ENCODE assay signal across 21 cellular contexts in genomic region chr16:64410306-64410705, GRCh38.
DNase-seq lines count a peak whose midpoint lies in the region; ATAC-seq and TF ChIP-seq lines count a peak whose summit lies in the region.
"Had no signal": no experiment of that assay in that cellular context is flagged by ENCODE, and none has a peak within 500 bp of the region (broad histone marks: within the 10 kb centered on the region; RNA-seq: fewer than 3 reads in every experiment).

No MANE protein-coding gene starts in this region.

- no peaks in the 10 kb centered on the region for H3K9me3 ChIP-seq in adipocyte (ENCODE audit: control insufficient read depth, low read length)
- H3K9me3 ChIP-seq in smooth muscle cell (replicated peaks; ENCODE audit: low read depth): no peaks in the 10 kb centered on the region
- H3K9me3 ChIP-seq: SK-N-SH had no signal

- no peaks in the 10 kb centered on the region for H4K20me1 ChIP-seq in smooth muscle cell (ENCODE audit: low read depth)

- H3K9ac ChIP-seq in adipocyte (ENCODE audit: low read length) (peak overlapping the region; percentile 59), smooth muscle cell (ENCODE audit: low read depth) (no peak overlapping the region)
- H3K9ac ChIP-seq: KMS-11, SK-N-SH had no signal

- H3K36me3 ChIP-seq in ACC112 (ENCODE audit: insufficient read depth, low read length): no peaks in the 10 kb centered on the region
- no peaks in the 10 kb centered on the region for H3K36me3 ChIP-seq in adipocyte (ENCODE audit: control insufficient read depth, insufficient read depth, low read length, severe bottlenecking)
- no peaks in the 10 kb centered on the region for H3K36me3 ChIP-seq in smooth muscle cell (ENCODE audit: low read depth)

- H3K4me3 ChIP-seq in ACC112 (ENCODE audit: low read depth, low read length): no peak overlapping the region
- H3K4me3 ChIP-seq in adipocyte (ENCODE audit: low read length): peak overlapping the region; percentile 14
- no peak overlapping the region for H3K4me3 ChIP-seq in fibroblast of the aortic adventitia (ENCODE audit: low read depth, low read length)
- H3K4me3 ChIP-seq in smooth muscle cell: no peak overlapping the region

- no peak for ATAC-seq in HG03196 (IDR thresholded peaks at IDR 0.05; ENCODE audit: unreplicated experiment)

- 100% methylated on average over 1 of the region's 1 CpG for WGBS in smooth muscle cell (ENCODE audit: low lambda C conversion rate)

- DNase-seq in adipocyte (ENCODE audit: low read depth) (no peak), fibroblast of the aortic adventitia (ENCODE audit: low read depth) (peak; percentile 49), smooth muscle cell (lab: John Stamatoyannopoulos, UW; ENCODE audit: unreplicated experiment) (no peak), AG08395 (ENCODE audit: low spot score) (no peak)
- no peak for DNase-seq in central memory CD4-positive, alpha-beta T cell
- DNase-seq: CD4-positive, CD25-positive, alpha-beta regulatory T cell; EL; GF-D8; HCEC 1CT; IMR-90; MV-4-11; NCI-H1105 treated with DMSO at 0.1 percent for 48 hours; NCI-H2029 treated with DMSO at 0.1 percent for 48 hours; NCI-H226; NCI-H510A treated with DMSO at 0.1 percent for 48 hours; NCI-H748 treated with DMSO at 0.1 percent for 48 hours; SIG-M5; SK-N-SH had no signal

- peak overlapping the region; percentile 55 for H3K27ac ChIP-seq in ACC112 (ENCODE audit: low read depth, low read length)
- no peak overlapping the region for H3K27ac ChIP-seq in smooth muscle cell (ENCODE audit: low read depth)
- H3K27ac ChIP-seq: KMS-11 had no signal

- no peak for TF ChIP-seq CTCF in fibroblast of the aortic adventitia (IDR thresholded peaks at IDR 0.05; ENCODE audit: insufficient read depth, low read length)
- no peak for TF ChIP-seq CTCF in smooth muscle cell (IDR thresholded peaks at IDR 0.05; ENCODE audit: borderline replicate concordance, insufficient read depth, poor library complexity, severe bottlenecking)

- H3K4me1 ChIP-seq in ACC112 (ENCODE audit: control insufficient read depth, insufficient read depth, low read length, unreplicated experiment): peaks cover 26% of the 10 kb centered on the region
- peaks cover 70% of the 10 kb centered on the region for H3K4me1 ChIP-seq in adipocyte (ENCODE audit: control insufficient read depth, insufficient read depth, low read length)
- H3K4me1 ChIP-seq in smooth muscle cell (ENCODE audit: low read depth): peaks cover 7% of the 10 kb centered on the region

- no peak overlapping the region for H3K4me2 ChIP-seq in smooth muscle cell
- H3K4me2 ChIP-seq: KMS-11, SK-N-SH had no signal

- H3K79me2 ChIP-seq in ACC112 (ENCODE audit: control insufficient read depth, insufficient read depth, low read length, unreplicated experiment) (no peaks in the 10 kb centered on the region), smooth muscle cell (ENCODE audit: low read depth) (no peaks in the 10 kb centered on the region)

- no peaks in the 10 kb centered on the region for H3K27me3 ChIP-seq in ACC112 (ENCODE audit: insufficient read depth, low read length)
- H3K27me3 ChIP-seq in adipocyte (replicated peaks; ENCODE audit: control insufficient read depth, insufficient read depth, low read length): no peaks in the 10 kb centered on the region
- H3K27me3 ChIP-seq in smooth muscle cell (ENCODE audit: low read depth): no peaks in the 10 kb centered on the region

- H3F3A ChIP-seq in smooth muscle cell (ENCODE audit: low read depth): no peaks in the 10 kb centered on the region

- H2AFZ ChIP-seq in ACC112 (ENCODE audit: low read length, unreplicated experiment): no peak overlapping the region
- peak overlapping the region; percentile 13 for H2AFZ ChIP-seq in smooth muscle cell (ENCODE audit: low read depth)
